In genomic region chr4:107733431-107733925, GRCh38 we compare ENCODE assay signal across 1 cellular context.
TF ChIP-seq lines count a peak whose summit lies in the region.

No MANE protein-coding gene starts in this region.

TF ChIP-seq in WTC11, 78 proteins besides CTCF, POLR2A, EP300 and RAD21 (continued from another document):
- TF ChIP-seq E2F5 (CRISPR knock-in tag; IDR thresholded peaks at IDR 0.05) (no peak), TEAD4 (CRISPR knock-in tag; IDR thresholded peaks at IDR 0.05) (no peak), HMGA2 (CRISPR knock-in tag; IDR thresholded peaks at IDR 0.05) (no peak), NFATC4 (CRISPR knock-in tag; IDR thresholded peaks at IDR 0.05) (no peak), EMX1 (CRISPR knock-in tag; IDR thresholded peaks at IDR 0.05) (no peak)
TF ChIP-seq in WTC11: peak in this region for 0.
